Comparison of ENCODE assay signal across 16 cellular contexts in genomic region chr1:231958448-231958847, GRCh38.
"Had no signal": no experiment of that assay in that cellular context is flagged by ENCODE, and none has a peak within 500 bp of the region (broad histone marks: within the 10 kb centered on the region; RNA-seq: fewer than 3 reads in every experiment).

No MANE protein-coding gene starts in this region.

- ATAC-seq: effector memory CD8-positive, alpha-beta T cell; pancreas; stimulated activated effector memory CD8-positive, alpha-beta T cell treated with anti-CD3 and anti-CD28 coated beads, Interleukin-12 subunit alpha, Interleukin-12 subunit beta, amount 100 ng/mL, for 72 hours had no signal

- H3K27me3 ChIP-seq: hepatocyte, pancreas, sigmoid colon, tibial artery had no signal

- H3K36me3 Mint-ChIP-seq: stimulated activated effector memory CD8-positive, alpha-beta T cell treated with anti-CD3 and anti-CD28 coated beads, Interleukin-12 subunit alpha, Interleukin-12 subunit beta, amount 100 ng/mL, for 72 hours had no signal

- H3K4me1 Mint-ChIP-seq: activated CD4-positive, alpha-beta T cell treated with anti-CD3 and anti-CD28 coated beads, Interleukin-2, amount 10 ng/mL, durations not matched to agents 24 days and 14 days; activated naive CD8-positive, alpha-beta T cell treated with anti-CD3 and anti-CD28 coated beads, Interleukin-2, amount 10 ng/mL, durations not matched to agents 7 days and 5 days; naive B cell; stimulated activated effector memory CD8-positive, alpha-beta T cell treated with anti-CD3 and anti-CD28 coated beads, Interleukin-12 subunit alpha, Interleukin-12 subunit beta, amount 100 ng/mL, for 72 hours had no signal

- H3K4me2 ChIP-seq: hepatocyte had no signal

- H3K9me3 Mint-ChIP-seq: effector memory CD8-positive, alpha-beta T cell had no signal

- H3K4me3 ChIP-seq: hepatocyte, pancreas, sigmoid colon, tibial artery had no signal

- H3K9me3 ChIP-seq: pancreas, sigmoid colon had no signal

- H3K4me3 Mint-ChIP-seq: activated CD4-positive, alpha-beta T cell treated with anti-CD3 and anti-CD28 coated beads, Interleukin-2, amount 10 ng/mL, durations not matched to agents 24 days and 14 days; activated naive CD8-positive, alpha-beta T cell treated with anti-CD3 and anti-CD28 coated beads, Interleukin-2, amount 10 ng/mL, durations not matched to agents 7 days and 5 days; effector memory CD8-positive, alpha-beta T cell; naive B cell; stimulated activated effector memory CD8-positive, alpha-beta T cell treated with anti-CD3 and anti-CD28 coated beads, Interleukin-12 subunit alpha, Interleukin-12 subunit beta, amount 100 ng/mL, for 72 hours had no signal

- H3K36me3 ChIP-seq: pancreas, sigmoid colon, tibial artery had no signal

- DNase-seq: activated CD4-positive, alpha-beta T cell treated with anti-CD3 and anti-CD28 coated beads, Interleukin-2, amount 10 ng/mL, durations not matched to agents 24 days and 14 days; activated CD4-positive, CD25-positive, alpha-beta regulatory T cell; activated naive CD4-positive, alpha-beta T cell; activated naive CD8-positive, alpha-beta T cell treated with anti-CD3 and anti-CD28 coated beads, Interleukin-2, amount 10 ng/mL, durations not matched to agents 7 days and 5 days; anterior cingulate cortex; dermis blood vessel endothelial cell; effector memory CD8-positive, alpha-beta T cell; islet precursor cell; naive B cell; pancreas; sigmoid colon; stimulated activated CD4-positive, alpha-beta T cell treated with anti-CD3 and anti-CD28 coated beads, Interleukin-12 subunit alpha, Interleukin-12 subunit beta, amount 100 ng/mL, for 4 hours; stimulated activated CD4-positive, alpha-beta T cell treated with anti-CD3 and anti-CD28 coated beads, Interleukin-2, amount 100 ng/mL, for 24 hours; tibial artery had no signal

- H3K4me1 ChIP-seq: pancreas, sigmoid colon, tibial artery had no signal

- H3K27me3 Mint-ChIP-seq: activated CD4-positive, alpha-beta T cell treated with anti-CD3 and anti-CD28 coated beads, Interleukin-2, amount 10 ng/mL, durations not matched to agents 24 days and 14 days; activated naive CD8-positive, alpha-beta T cell treated with anti-CD3 and anti-CD28 coated beads, Interleukin-2, amount 10 ng/mL, durations not matched to agents 7 days and 5 days; effector memory CD8-positive, alpha-beta T cell; naive B cell had no signal

- H3K27ac ChIP-seq: hepatocyte, pancreas, sigmoid colon, tibial artery had no signal

- H3K27ac Mint-ChIP-seq: activated CD4-positive, alpha-beta T cell treated with anti-CD3 and anti-CD28 coated beads, Interleukin-2, amount 10 ng/mL, durations not matched to agents 24 days and 14 days; activated naive CD8-positive, alpha-beta T cell treated with anti-CD3 and anti-CD28 coated beads, Interleukin-2, amount 10 ng/mL, durations not matched to agents 7 days and 5 days; effector memory CD8-positive, alpha-beta T cell; naive B cell; stimulated activated effector memory CD8-positive, alpha-beta T cell treated with anti-CD3 and anti-CD28 coated beads, Interleukin-12 subunit alpha, Interleukin-12 subunit beta, amount 100 ng/mL, for 72 hours had no signal

- H2AFZ ChIP-seq: hepatocyte had no signal
